ENCODE assay signal across 2 cellular contexts in the genomic region with DNA sequence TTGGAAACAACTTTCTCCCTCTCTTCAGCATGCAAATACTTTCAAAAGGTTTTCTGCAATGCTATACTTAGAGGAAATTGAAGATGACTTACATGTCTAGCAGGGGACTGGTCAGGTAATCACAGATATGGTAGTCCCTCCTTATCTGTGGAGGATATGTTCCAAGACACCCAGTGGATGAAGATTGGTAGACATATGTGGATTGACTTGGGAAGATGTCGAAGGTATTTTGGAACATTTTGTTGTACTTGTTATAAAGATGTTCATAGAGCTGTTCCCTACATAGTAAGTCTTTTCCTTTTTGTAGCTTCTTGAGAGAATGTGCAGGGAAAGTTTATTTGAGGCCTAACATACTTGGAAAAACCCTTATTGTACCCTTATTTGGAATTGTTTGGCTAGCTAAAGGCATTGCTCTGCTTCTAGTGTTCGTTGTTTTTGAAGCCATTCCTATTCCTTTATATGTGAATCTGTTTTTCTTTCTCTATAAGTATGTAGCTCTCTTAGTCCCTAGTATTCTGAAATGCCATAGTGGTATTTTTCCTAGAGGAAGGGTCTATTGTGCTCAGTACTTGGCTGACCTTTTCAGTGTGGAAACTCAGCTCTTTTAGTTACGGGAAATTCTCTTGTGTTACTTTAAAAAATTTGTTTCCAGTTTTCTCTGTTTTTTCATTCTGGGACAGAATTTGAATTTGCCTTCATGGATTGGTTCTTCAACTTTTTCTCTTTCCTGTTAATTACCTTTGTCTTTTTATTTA.
TF ChIP-seq lines count a peak whose summit lies in the region.

No MANE protein-coding gene starts in this region.

TF ChIP-seq in H1, 55 proteins besides CTCF, POLR2A, EP300 and RAD21:
- no peak for TF ChIP-seq SIRT6 (IDR thresholded peaks at IDR 0.05; ENCODE audit: low read length)
- no peak for TF ChIP-seq TAF1 (IDR thresholded peaks at IDR 0.05; ENCODE audit: low read depth, low read length)
- TF ChIP-seq, protein P1, sequence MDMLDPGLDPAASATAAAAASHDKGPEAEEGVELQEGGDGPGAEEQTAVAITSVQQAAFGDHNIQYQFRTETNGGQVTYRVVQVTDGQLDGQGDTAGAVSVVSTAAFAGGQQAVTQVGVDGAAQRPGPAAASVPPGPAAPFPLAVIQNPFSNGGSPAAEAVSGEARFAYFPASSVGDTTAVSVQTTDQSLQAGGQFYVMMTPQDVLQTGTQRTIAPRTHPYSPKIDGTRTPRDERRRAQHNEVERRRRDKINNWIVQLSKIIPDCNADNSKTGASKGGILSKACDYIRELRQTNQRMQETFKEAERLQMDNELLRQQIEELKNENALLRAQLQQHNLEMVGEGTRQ (IDR thresholded peaks at IDR 0.05; ENCODE audit: low read length) = no peak
- no peak for TF ChIP-seq RNF2 (IDR thresholded peaks at IDR 0.05; ENCODE audit: borderline replicate concordance, low read depth, low read length, missing control alignments, poor library complexity, severe bottlenecking)
- TF ChIP-seq POLR2AphosphoS5 (IDR thresholded peaks at IDR 0.05; ENCODE audit: low read depth, low read length) = no peak
- no peak for TF ChIP-seq CBX5 (IDR thresholded peaks at IDR 0.05; ENCODE audit: low read depth, low read length)
- TF ChIP-seq NRF1 (IDR thresholded peaks at IDR 0.05; ENCODE audit: low read depth, low read length) = no peak
- TF ChIP-seq SP1 (IDR thresholded peaks at IDR 0.05; ENCODE audit: low read depth, low read length) = no peak
- no peak for TF ChIP-seq ASH2L (IDR thresholded peaks at IDR 0.05; ENCODE audit: low read length)
- TF ChIP-seq EZH2 (IDR thresholded peaks at IDR 0.05; ENCODE audit: low read depth, low read length, severe bottlenecking) = no peak
- TF ChIP-seq BACH1 (IDR thresholded peaks at IDR 0.05; ENCODE audit: low read length) = no peak
- TF ChIP-seq KDM1A (IDR thresholded peaks at IDR 0.05; ENCODE audit: borderline replicate concordance, low read length) = no peak
- no peak for TF ChIP-seq RXRA (IDR thresholded peaks at IDR 0.05; ENCODE audit: insufficient read depth, low read depth, low read length)
- TF ChIP-seq POU5F1 (IDR thresholded peaks at IDR 0.05; ENCODE audit: low read depth, low read length) = no peak
- TF ChIP-seq, protein P2, sequence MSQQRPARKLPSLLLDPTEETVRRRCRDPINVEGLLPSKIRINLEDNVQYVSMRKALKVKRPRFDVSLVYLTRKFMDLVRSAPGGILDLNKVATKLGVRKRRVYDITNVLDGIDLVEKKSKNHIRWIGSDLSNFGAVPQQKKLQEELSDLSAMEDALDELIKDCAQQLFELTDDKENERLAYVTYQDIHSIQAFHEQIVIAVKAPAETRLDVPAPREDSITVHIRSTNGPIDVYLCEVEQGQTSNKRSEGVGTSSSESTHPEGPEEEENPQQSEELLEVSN (IDR thresholded peaks at IDR 0.05) = no peak
- TF ChIP-seq JUND (IDR thresholded peaks at IDR 0.05; ENCODE audit: low read length) = no peak
- no peak for TF ChIP-seq HDAC6 (IDR thresholded peaks at IDR 0.05; ENCODE audit: low read depth, low read length)
- no peak for TF ChIP-seq ZNF274 (IDR thresholded peaks at IDR 0.05; ENCODE audit: borderline replicate concordance, extremely low read depth, low read length)
- no peak for TF ChIP-seq TAF7 (optimal IDR thresholded peaks at IDR 0.05; ENCODE audit: borderline replicate concordance, low read depth, low read length)

TF ChIP-seq in HEK293T, 16 proteins besides CTCF, POLR2A, EP300 and RAD21:
- TF ChIP-seq SUZ12 (IDR thresholded peaks at IDR 0.05) (no peak), FOXK2 (IDR thresholded peaks at IDR 0.05) (no peak)
- TF ChIP-seq, protein P3, sequence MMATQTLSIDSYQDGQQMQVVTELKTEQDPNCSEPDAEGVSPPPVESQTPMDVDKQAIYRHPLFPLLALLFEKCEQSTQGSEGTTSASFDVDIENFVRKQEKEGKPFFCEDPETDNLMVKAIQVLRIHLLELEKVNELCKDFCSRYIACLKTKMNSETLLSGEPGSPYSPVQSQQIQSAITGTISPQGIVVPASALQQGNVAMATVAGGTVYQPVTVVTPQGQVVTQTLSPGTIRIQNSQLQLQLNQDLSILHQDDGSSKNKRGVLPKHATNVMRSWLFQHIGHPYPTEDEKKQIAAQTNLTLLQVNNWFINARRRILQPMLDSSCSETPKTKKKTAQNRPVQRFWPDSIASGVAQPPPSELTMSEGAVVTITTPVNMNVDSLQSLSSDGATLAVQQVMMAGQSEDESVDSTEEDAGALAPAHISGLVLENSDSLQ (IDR thresholded peaks at IDR 0.05) = no peak
